8 cellular contexts compared by ENCODE assay signal in genomic region chrX:43973249-43973672, GRCh38. TPM values are rescaled to one million over a fixed set of nuclear protein-coding genes. Genes with fewer than 3 reads are reported as not detected.
DNase-seq lines count a peak whose midpoint lies in the region; TF ChIP-seq lines count a peak whose summit lies in the region.

Gene NDP, minus strand, starts transcription at chrX:43973390. Its CDS starts 14,745 bp downstream, at chrX:43958645.

- no peaks in the 10 kb centered on the region for H3K36me3 Mint-ChIP-seq in activated naive CD4-positive, alpha-beta T cell treated with anti-CD3 and anti-CD28 coated beads, Interleukin-2, amount 50 U/mL, for 24 hours

- peak within 1 kb of the TSS; percentile 78 for H3K4me3 Mint-ChIP-seq in activated naive CD4-positive, alpha-beta T cell treated with anti-CD3 and anti-CD28 coated beads, Interleukin-2, amount 50 U/mL, for 24 hours

- H3K79me2 ChIP-seq in PC-9 (ENCODE audit: low read depth), result no peaks in the 10 kb centered on the region

- H3K27me3 ChIP-seq in colonic mucosa, result peaks cover 22% of the 10 kb centered on the region
- H3K27me3 ChIP-seq in PC-9 (ENCODE audit: insufficient read depth, low read depth), result no peaks in the 10 kb centered on the region

- H3K36me3 ChIP-seq in colonic mucosa, result no peaks in the 10 kb centered on the region
- no peaks in the 10 kb centered on the region for H3K36me3 ChIP-seq in urinary bladder (ENCODE audit: insufficient read depth)
- H3K36me3 ChIP-seq in PC-9 (ENCODE audit: low read depth), result no peaks in the 10 kb centered on the region

- no peak within 1 kb of the TSS for H2AFZ ChIP-seq in PC-9

- H4K20me1 ChIP-seq in PC-9 (ENCODE audit: insufficient read depth), result no peaks in the 10 kb centered on the region

- BruUV-seq in PC-9 (replicated peaks; lab: Mats Ljungman, UMichigan), result no TSS peak

- no peak for DNase-seq in activated naive CD4-positive, alpha-beta T cell (lab: John Stamatoyannopoulos, UW)
- DNase-seq in colonic mucosa (no peak), midbrain (lab: John Stamatoyannopoulos, UW) (peak; percentile 41), RKO (ENCODE audit: low spot score) (no peak), PC-9 (no peak)
- DNase-seq in activated effector memory CD4-positive, alpha-beta T cell treated with Interleukin-2 at 50 U/mL for 16 hours, result no peak

- POLR2A ChIA-PET in PC-9 (lab: Charles Lee; ENCODE audit: unreplicated experiment), result interaction anchor here (0.7 kb wide), 1 partner anchor 1000 kb away, joined by 3 read pairs; no protein-coding TSS in a partner anchor

- 2% methylated on average over 16 of the region's 16 CpGs for WGBS in urinary bladder

- H3K4me3 ChIP-seq in colonic mucosa (peak within 1 kb of the TSS; percentile 3), urinary bladder (ENCODE audit: low read depth, low read length) (peak within 1 kb of the TSS; percentile 32), PC-9 (no peak within 1 kb of the TSS)

- H3K27me3 Mint-ChIP-seq in activated naive CD4-positive, alpha-beta T cell treated with anti-CD3 and anti-CD28 coated beads, Interleukin-2, amount 50 U/mL, for 24 hours, result peaks cover 13% of the 10 kb centered on the region

- CTCF ChIA-PET in PC-9 (lab: Charles Lee), result no interaction called here

- no peak within 1 kb of the TSS for H3K27ac Mint-ChIP-seq in activated naive CD4-positive, alpha-beta T cell treated with anti-CD3 and anti-CD28 coated beads, Interleukin-2, amount 50 U/mL, for 24 hours

- intact Hi-C loops in colonic mucosa (cut with DNase I), result no loop called here
- intact Hi-C loops in PC-9 (cut with micrococcal nuclease; ENCODE audit: unreplicated experiment), result no loop called here

- H3K4me2 ChIP-seq in PC-9, result no peak within 1 kb of the TSS

- H3K9me3 ChIP-seq in colonic mucosa, result no peaks in the 10 kb centered on the region
- no peaks in the 10 kb centered on the region for H3K9me3 ChIP-seq in PC-9 (ENCODE audit: insufficient read depth, low read depth)

- TF ChIP-seq CTCF in colonic mucosa (IDR thresholded peaks at IDR 0.05), result no peak
- no peak for TF ChIP-seq CTCF in PC-9 (conservative IDR thresholded peaks at IDR 0.05)

- no peak within 1 kb of the TSS for H3K27ac ChIP-seq in colonic mucosa
- H3K27ac ChIP-seq in urinary bladder (ENCODE audit: low read depth), result no peak within 1 kb of the TSS
- H3K27ac ChIP-seq in PC-9, result no peak within 1 kb of the TSS

- H3F3A ChIP-seq in PC-9 (ENCODE audit: insufficient read depth, low read depth), result no peaks in the 10 kb centered on the region

- peaks cover 11% of the 10 kb centered on the region for H3K4me1 Mint-ChIP-seq in activated naive CD4-positive, alpha-beta T cell treated with anti-CD3 and anti-CD28 coated beads, Interleukin-2, amount 50 U/mL, for 24 hours

- H3K9me3 Mint-ChIP-seq in activated naive CD4-positive, alpha-beta T cell treated with anti-CD3 and anti-CD28 coated beads, Interleukin-2, amount 50 U/mL, for 24 hours, result no peaks in the 10 kb centered on the region

- H3K9ac ChIP-seq in colonic mucosa (ENCODE audit: low read depth in 2 of 2, low read length in 2 of 2), result no peak within 1 kb of the TSS

- H3K4me1 ChIP-seq in colonic mucosa (no peaks in the 10 kb centered on the region), urinary bladder (ENCODE audit: insufficient read depth) (no peaks in the 10 kb centered on the region), PC-9 (replicated peaks; ENCODE audit: insufficient read depth) (no peaks in the 10 kb centered on the region)

- H3K9me2 ChIP-seq in PC-9 (ENCODE audit: insufficient read depth), result no peaks in the 10 kb centered on the region

RNA-seq across cellular contexts. Expression of gene NDP, which starts in this region (rescaled TPM):
- under 1 TPM in 1 of 2 donors, not detected in 1; 0.16 TPM for total RNA-seq in colonic mucosa
- total RNA-seq in urinary bladder, result 2.5 TPM
- polyA plus RNA-seq in urinary bladder, result 0.62 TPM
- not detected in 2 replicates for total RNA-seq in PC-9 (2021)
